In genomic region chr1:226653311-226653921, GRCh38 we compare ENCODE assay signal across 9 cellular contexts.
DNase-seq lines count a peak whose midpoint lies in the region; ATAC-seq and FAIRE-seq lines count a peak whose summit lies in the region.
"Had no signal": no experiment of that assay in that cellular context is flagged by ENCODE, and none has a peak within 500 bp of the region (broad histone marks: within the 10 kb centered on the region; RNA-seq: fewer than 3 reads in every experiment).

No MANE protein-coding gene starts in this region.

- peak; percentile 62 for DNase-seq in stimulated activated CD4-positive, alpha-beta T cell treated with anti-CD3 and anti-CD28 coated beads, Interleukin-4, amount 100 ng/mL, for 24 hours
- DNase-seq in stimulated activated CD4-positive, alpha-beta T cell treated with anti-CD3 and anti-CD28 coated beads, Interleukin-4, amount 100 ng/mL, for 1 hour, result no peak
- DNase-seq in activated gamma-delta T cell (lab: John Stamatoyannopoulos, UW) (peak; percentile 33), small intestine (peak; percentile 40), anterior cingulate cortex (lab: John Stamatoyannopoulos, UW) (no peak), GF-D8 (lab: John Stamatoyannopoulos, UW) (no peak), OCI-M2 (lab: John Stamatoyannopoulos, UW; ENCODE audit: unreplicated experiment) (no peak)

- ATAC-seq in HG03520 (IDR thresholded peaks at IDR 0.05; ENCODE audit: unreplicated experiment), result peak; percentile 72

- no peak overlapping the region for H3K4me3 ChIP-seq in small intestine (ENCODE audit: low read depth in 1 of 2, low read length in 2 of 2)
- H3K4me3 ChIP-seq: right lobe of liver had no signal

- 73 to 91% (median 73%) methylated on average over 11 of the region's 11 CpGs for WGBS in small intestine, 3 donors

- H3K27me3 ChIP-seq in small intestine (ENCODE audit: control insufficient read depth in 2 of 2, insufficient read depth in 2 of 2, low read length in 2 of 2), result no peaks in the 10 kb centered on the region
- H3K27me3 ChIP-seq: right lobe of liver had no signal

- FAIRE-seq in small intestine (lab: Jason Lieb, UNC), result no peak

- H3K4me1 ChIP-seq in small intestine (ENCODE audit: control insufficient read depth in 2 of 2, insufficient read depth in 1 of 2, low read depth in 1 of 2, low read length in 1 of 2), result peaks cover 0 to 19% of the 10 kb centered on the region in 2 donors

- no peaks in the 10 kb centered on the region for H3K9me3 ChIP-seq in small intestine (ENCODE audit: control insufficient read depth, low read depth)
- H3K9me3 ChIP-seq: right lobe of liver had no signal

- H3K36me3 ChIP-seq in small intestine (ENCODE audit: control insufficient read depth in 2 of 2, insufficient read depth in 2 of 2, low read length in 2 of 2), result no peaks in the 10 kb centered on the region
- H3K36me3 ChIP-seq: right lobe of liver had no signal

- peak overlapping the region in 1 of 2 donors; percentile 86 for H3K27ac ChIP-seq in small intestine (ENCODE audit: low read depth in 1 of 2, low read length in 1 of 2)
- H3K27ac ChIP-seq: right lobe of liver had no signal

Comparison
In these comparisons a context has a peak if more than half of its experiments do, and no peak if none do; other contexts are left out.
1. DNase-seq: peak in stimulated activated CD4-positive, alpha-beta T cell treated with anti-CD3 and anti-CD28 coated beads, Interleukin-4, amount 100 ng/mL, for 24 hours (single experiment), activated gamma-delta T cell (single experiment) and small intestine (single experiment); none in stimulated activated CD4-positive, alpha-beta T cell treated with anti-CD3 and anti-CD28 coated beads, Interleukin-4, amount 100 ng/mL, for 1 hour (single experiment), anterior cingulate cortex (0 of 58), GF-D8 (single experiment) and OCI-M2 (single experiment).